8 cellular contexts compared by ENCODE assay signal in the genomic region with DNA sequence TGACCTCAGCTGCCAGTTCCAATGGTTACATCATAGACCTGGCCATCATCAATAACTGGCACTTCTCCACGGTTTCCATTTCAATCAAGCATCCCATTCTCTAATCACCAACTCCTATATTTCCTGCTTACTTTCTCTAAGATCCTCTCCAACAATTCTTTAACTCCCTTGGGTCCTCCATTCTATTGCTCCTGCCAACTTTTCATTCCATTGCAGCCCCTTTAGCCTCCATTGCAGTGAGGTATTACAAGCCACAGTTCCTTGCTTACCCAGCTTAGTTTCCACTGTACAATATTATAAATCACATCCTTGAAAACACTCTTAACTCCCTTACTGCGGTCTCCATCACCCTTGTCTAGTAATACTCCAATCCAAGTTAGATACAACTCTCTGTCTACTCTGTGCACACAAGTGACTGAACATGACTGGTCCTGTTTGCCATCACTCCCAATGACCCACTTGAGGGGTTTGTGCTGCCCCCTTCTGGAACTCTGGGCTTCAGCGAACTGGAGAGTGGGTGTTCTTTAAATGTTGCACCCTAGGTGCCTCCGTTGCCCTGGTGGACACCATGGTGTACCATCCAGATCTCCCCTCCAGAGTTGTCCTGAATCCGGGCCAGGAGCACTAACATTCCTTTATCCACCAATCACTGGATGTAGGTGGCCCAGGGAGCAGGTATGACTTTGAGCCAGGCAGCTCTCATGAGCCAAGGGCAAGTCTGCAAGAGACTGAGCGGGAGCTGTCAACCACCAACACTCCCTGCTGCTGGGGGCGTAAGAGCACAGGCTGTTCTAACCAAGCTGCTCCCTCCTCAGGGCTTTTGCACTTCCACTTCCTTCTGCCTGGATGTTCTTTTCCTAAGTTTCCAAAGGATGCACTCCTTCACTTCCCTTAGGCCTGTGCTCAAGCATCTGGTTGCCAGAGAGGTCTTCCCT.
DNase-seq lines count a peak whose midpoint lies in the region; ATAC-seq and TF ChIP-seq lines count a peak whose summit lies in the region.
"Had no signal": no experiment of that assay in that cellular context is flagged by ENCODE, and none has a peak within 500 bp of the region (broad histone marks: within the 10 kb centered on the region; RNA-seq: fewer than 3 reads in every experiment).

No MANE protein-coding gene starts in this region.

- CTCF ChIA-PET in HEK293 (lab: Yijun Ruan, JAX): interaction anchor here (0.6 to 1.3 kb wide), 8 partner anchors 11 to 541 kb away, joined by 3 to 4 read pairs (median 3); no protein-coding TSS in a partner anchor

- no peak overlapping the region for H3K4me3 ChIP-seq in HEK293 (ENCODE audit: low read depth, low read length)
- no peak overlapping the region for H3K4me3 ChIP-seq in cardiac fibroblast (replicated peaks in 1 of 2; ENCODE audit: low read depth in 2 of 2, low read length in 2 of 2)
- H3K4me3 ChIP-seq: SJCRH30 had no signal

- TF ChIP-seq CTCF in HEK293 (tag by site-specific recombination; IDR thresholded peaks at IDR 0.05): no peak
- TF ChIP-seq CTCF in cardiac fibroblast (IDR thresholded peaks at IDR 0.05; ENCODE audit: low read depth, low read length): peak; percentile 1

- no peaks in the 10 kb centered on the region for H3K36me3 ChIP-seq in HEK293 (ENCODE audit: control insufficient read depth in 2 of 2, insufficient read depth in 1 of 2, low read length in 2 of 2)
- H3K36me3 ChIP-seq: SJCRH30 had no signal

- H3K27ac ChIP-seq in HEK293 (ENCODE audit: extremely low read depth, low read depth, low read length): no peak overlapping the region
- H3K27ac ChIP-seq: SJCRH30 had no signal

- ATAC-seq in HG03520 (IDR thresholded peaks at IDR 0.05; ENCODE audit: unreplicated experiment): no peak

- no peaks in the 10 kb centered on the region for H3K9me3 ChIP-seq in HEK293 (ENCODE audit: control insufficient read depth, insufficient read depth, low read depth, low read length)
- H3K9me3 ChIP-seq: SJCRH30 had no signal

- DNase-seq in T-helper 2 cell (peak in 4 of 5 experiments; percentile 38 to 74 (median 48)), cardiac fibroblast (ENCODE audit: low read depth in 2 of 2) (peak; percentile 38 to 67), kidney tubule cell (ENCODE audit: low spot score) (no peak), COLO829 (ENCODE audit: low spot score) (no peak)
- DNase-seq in stimulated activated CD4-positive, alpha-beta T cell treated with anti-CD3 and anti-CD28 coated beads, TNF-alpha, amount 100 ng/mL, for 24 hours (ENCODE audit: low read depth in 3 of 3): peak; percentile 8 to 51 (median 18)

- H3K4me1 ChIP-seq in HEK293 (ENCODE audit: control insufficient read depth, insufficient read depth, low read length): no peaks in the 10 kb centered on the region

- POLR2A ChIA-PET in HEK293 (lab: Yijun Ruan, JAX): interaction anchor here (0.6 kb wide), 1 partner anchor 22 kb away, joined by 3 read pairs; no protein-coding TSS in a partner anchor

TF ChIP-seq in HEK293, 187 proteins besides CTCF, POLR2A, EP300 and RAD21:
- peak; percentile 43; the same call in 1 of the 2 replicates for TF ChIP-seq ZNF341 (tag by site-specific recombination; IDR thresholded peaks at IDR 0.05; ENCODE audit: low read depth)
- 0 out of 2 replicates have a peak, but pooled peaks have one; percentile 9 for TF ChIP-seq ZNF654 (tag by site-specific recombination; IDR thresholded peaks at IDR 0.05; ENCODE audit: low read depth)
- TF ChIP-seq ZNF350 (tag by site-specific recombination; IDR thresholded peaks at IDR 0.05): no peak
- TF ChIP-seq, protein P1, sequence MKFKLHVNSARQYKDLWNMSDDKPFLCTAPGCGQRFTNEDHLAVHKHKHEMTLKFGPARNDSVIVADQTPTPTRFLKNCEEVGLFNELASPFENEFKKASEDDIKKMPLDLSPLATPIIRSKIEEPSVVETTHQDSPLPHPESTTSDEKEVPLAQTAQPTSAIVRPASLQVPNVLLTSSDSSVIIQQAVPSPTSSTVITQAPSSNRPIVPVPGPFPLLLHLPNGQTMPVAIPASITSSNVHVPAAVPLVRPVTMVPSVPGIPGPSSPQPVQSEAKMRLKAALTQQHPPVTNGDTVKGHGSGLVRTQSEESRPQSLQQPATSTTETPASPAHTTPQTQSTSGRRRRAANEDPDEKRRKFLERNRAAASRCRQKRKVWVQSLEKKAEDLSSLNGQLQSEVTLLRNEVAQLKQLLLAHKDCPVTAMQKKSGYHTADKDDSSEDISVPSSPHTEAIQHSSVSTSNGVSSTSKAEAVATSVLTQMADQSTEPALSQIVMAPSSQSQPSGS (tag by site-specific recombination; IDR thresholded peaks at IDR 0.05; ENCODE audit: low read depth): 0 out of 2 replicates have a peak, but pooled peaks have one; percentile 15
TF ChIP-seq in HEK293: peak in this region for 3.

Comparison
In these comparisons a context has a peak if more than half of its experiments do, and no peak if none do; other contexts are left out.
1. DNase-seq: peak in T-helper 2 cell (4 of 5), cardiac fibroblast (2 of 2) and stimulated activated CD4-positive, alpha-beta T cell treated with anti-CD3 and anti-CD28 coated beads, TNF-alpha, amount 100 ng/mL, for 24 hours (3 of 3); none in kidney tubule cell (single experiment) and COLO829 (single experiment).